ENCODE assay signal across 1 cellular context in the genomic region with DNA sequence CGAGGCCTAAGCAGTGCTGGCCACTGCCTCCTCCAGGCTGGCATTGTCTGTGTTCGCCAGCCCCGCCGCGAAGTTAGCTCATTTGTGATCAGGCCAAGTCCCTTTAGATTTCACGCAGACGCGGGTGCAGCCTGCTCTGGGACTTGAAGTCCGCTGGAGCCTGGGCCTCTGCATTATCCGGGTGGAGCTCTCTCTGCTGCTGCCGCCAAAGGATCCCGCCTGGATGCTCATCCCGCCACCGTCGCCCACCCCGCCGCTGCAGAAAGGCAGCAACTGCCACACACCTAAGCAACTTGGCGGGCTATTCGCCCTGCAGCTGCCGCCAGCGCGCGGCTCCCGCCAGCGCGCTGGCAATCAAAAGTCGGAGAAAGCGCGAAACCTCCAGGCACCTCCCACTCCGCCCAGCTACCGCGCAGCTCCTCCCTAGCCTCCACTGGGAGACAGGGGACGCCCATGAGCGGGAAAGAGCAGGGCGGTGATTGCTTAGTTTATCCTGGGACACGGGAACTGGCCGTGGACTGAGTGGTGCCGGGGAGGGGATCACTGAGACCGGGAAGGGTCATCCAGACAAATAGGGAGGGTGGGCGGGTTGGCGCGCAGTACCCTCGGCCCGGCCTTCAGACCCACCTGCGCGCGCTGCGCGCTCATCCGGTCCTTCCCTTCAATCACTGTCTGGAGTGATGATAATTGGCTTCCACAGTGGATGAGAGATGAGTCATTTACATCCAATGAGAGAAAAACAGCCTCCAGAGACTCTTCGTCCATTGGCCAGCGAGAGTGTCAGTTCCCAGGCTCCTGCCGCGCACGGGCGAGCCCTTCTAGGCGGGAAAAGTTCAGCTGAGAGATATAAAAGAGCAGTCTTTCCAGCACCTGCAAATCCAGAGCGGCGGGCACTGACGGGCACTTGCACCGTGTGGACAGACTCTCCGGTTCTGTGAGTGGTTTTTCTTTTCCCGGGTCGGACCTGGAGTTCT.
TF ChIP-seq lines count a peak whose summit lies in the region.

A gene with protein sequence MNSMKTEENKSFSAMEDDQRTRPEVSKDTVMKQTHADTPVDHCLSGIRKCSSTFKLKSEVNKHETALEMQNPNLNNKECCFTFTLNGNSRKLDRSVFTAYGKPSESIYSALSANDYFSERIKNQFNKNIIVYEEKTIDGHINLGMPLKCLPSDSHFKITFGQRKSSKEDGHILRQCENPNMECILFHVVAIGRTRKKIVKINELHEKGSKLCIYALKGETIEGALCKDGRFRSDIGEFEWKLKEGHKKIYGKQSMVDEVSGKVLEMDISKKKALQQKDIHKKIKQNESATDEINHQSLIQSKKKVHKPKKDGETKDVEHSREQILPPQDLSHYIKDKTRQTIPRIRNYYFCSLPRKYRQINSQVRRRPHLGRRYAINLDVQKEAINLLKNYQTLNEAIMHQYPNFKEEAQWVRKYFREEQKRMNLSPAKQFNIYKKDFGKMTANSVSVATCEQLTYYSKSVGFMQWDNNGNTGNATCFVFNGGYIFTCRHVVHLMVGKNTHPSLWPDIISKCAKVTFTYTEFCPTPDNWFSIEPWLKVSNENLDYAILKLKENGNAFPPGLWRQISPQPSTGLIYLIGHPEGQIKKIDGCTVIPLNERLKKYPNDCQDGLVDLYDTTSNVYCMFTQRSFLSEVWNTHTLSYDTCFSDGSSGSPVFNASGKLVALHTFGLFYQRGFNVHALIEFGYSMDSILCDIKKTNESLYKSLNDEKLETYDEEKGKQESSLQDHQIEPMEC (plus strand): TSS at position 875 of the 974 bp plus-strand sequence. CDS start 2,389 bp downstream, outside the sequence.

TF ChIP-seq in HEK293, 187 proteins besides CTCF, POLR2A, EP300 and RAD21 (continued from another document):
- TF ChIP-seq, protein P1, sequence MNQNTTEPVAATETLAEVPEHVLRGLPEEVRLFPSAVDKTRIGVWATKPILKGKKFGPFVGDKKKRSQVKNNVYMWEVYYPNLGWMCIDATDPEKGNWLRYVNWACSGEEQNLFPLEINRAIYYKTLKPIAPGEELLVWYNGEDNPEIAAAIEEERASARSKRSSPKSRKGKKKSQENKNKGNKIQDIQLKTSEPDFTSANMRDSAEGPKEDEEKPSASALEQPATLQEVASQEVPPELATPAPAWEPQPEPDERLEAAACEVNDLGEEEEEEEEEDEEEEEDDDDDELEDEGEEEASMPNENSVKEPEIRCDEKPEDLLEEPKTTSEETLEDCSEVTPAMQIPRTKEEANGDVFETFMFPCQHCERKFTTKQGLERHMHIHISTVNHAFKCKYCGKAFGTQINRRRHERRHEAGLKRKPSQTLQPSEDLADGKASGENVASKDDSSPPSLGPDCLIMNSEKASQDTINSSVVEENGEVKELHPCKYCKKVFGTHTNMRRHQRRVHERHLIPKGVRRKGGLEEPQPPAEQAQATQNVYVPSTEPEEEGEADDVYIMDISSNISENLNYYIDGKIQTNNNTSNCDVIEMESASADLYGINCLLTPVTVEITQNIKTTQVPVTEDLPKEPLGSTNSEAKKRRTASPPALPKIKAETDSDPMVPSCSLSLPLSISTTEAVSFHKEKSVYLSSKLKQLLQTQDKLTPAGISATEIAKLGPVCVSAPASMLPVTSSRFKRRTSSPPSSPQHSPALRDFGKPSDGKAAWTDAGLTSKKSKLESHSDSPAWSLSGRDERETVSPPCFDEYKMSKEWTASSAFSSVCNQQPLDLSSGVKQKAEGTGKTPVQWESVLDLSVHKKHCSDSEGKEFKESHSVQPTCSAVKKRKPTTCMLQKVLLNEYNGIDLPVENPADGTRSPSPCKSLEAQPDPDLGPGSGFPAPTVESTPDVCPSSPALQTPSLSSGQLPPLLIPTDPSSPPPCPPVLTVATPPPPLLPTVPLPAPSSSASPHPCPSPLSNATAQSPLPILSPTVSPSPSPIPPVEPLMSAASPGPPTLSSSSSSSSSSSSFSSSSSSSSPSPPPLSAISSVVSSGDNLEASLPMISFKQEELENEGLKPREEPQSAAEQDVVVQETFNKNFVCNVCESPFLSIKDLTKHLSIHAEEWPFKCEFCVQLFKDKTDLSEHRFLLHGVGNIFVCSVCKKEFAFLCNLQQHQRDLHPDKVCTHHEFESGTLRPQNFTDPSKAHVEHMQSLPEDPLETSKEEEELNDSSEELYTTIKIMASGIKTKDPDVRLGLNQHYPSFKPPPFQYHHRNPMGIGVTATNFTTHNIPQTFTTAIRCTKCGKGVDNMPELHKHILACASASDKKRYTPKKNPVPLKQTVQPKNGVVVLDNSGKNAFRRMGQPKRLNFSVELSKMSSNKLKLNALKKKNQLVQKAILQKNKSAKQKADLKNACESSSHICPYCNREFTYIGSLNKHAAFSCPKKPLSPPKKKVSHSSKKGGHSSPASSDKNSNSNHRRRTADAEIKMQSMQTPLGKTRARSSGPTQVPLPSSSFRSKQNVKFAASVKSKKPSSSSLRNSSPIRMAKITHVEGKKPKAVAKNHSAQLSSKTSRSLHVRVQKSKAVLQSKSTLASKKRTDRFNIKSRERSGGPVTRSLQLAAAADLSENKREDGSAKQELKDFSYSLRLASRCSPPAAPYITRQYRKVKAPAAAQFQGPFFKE (tag by site-specific recombination; IDR thresholded peaks at IDR 0.05; ENCODE audit: borderline replicate concordance): no peak
- TF ChIP-seq ZNF623 (tag by site-specific recombination; IDR thresholded peaks at IDR 0.05) (no peak), ZNF529 (tag by site-specific recombination; IDR thresholded peaks at IDR 0.05; ENCODE audit: insufficient replicate concordance) (no peak), ZNF626 (tag by site-specific recombination; IDR thresholded peaks at IDR 0.05) (no peak), HOXA7 (CRISPR knock-in tag; IDR thresholded peaks at IDR 0.05; ENCODE audit: borderline replicate concordance) (peak; percentile 64; the same call in 1 of the 2 replicates), OVOL3 (tag by site-specific recombination; IDR thresholded peaks at IDR 0.05) (no peak), ZNF677 (tag by site-specific recombination; IDR thresholded peaks at IDR 0.05) (no peak), ZNF248 (tag by site-specific recombination; IDR thresholded peaks at IDR 0.05) (no peak), ZNF48 (tag by site-specific recombination; IDR thresholded peaks at IDR 0.05) (no peak), SP2 (tag by site-specific recombination; IDR thresholded peaks at IDR 0.05) (peak; percentile 72), ZNF335 (tag by site-specific recombination; conservative IDR thresholded peaks at IDR 0.05) (peak; percentile 6; the same call in 1 of the 2 replicates), ZXDB (tag by site-specific recombination; IDR thresholded peaks at IDR 0.05) (peak; percentile 45), ZNF600 (tag by site-specific recombination; IDR thresholded peaks at IDR 0.05) (peak; percentile 78), BCL11A (tag by site-specific recombination; IDR thresholded peaks at IDR 0.05; ENCODE audit: low read depth) (no peak), ZNF473 (tag by site-specific recombination; IDR thresholded peaks at IDR 0.05) (no peak), EGR2 (tag by site-specific recombination; IDR thresholded peaks at IDR 0.05; ENCODE audit: low read depth) (peak; percentile 42; the same call in 1 of the 2 replicates), ZFP69B (tag by site-specific recombination; IDR thresholded peaks at IDR 0.05) (no peak), ZNF391 (tag by site-specific recombination; IDR thresholded peaks at IDR 0.05; ENCODE audit: borderline replicate concordance, low read depth) (no peak), ZNF660 (tag by site-specific recombination; IDR thresholded peaks at IDR 0.05) (peak; percentile 45; the same call in 1 of the 2 replicates)
